10 cellular contexts compared by ENCODE assay signal in the genomic region with DNA sequence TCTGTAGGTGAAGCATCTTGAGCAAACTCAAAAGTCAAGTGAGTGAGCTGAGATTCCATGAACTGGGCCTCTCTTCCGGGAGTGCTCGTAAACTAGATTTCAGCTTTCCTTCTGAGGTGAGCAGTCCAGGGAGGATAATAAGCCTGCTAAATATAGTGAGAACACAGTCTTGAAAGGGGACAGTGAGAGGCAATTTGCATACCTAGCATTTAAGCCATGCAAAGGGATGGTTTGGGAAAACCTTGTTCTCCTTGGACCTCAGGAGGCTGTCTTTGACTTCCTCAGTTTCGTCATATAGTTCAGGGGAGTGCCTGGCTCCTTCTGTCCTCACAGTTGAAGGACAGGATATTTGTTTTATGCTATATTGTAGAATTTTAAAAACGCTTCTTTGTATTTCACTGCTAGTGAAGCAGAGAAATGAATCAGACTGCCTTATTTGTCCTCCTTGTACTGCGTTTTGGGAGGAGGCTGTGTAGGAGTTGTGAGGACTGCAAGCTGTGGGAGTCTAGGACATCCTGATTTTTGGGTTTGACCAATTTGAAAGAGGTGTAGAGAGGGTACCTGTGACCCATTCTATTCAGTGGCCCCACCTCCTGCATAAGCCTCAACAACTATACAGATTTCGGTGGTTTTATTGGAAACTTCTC. TPM values are rescaled to one million over a fixed set of nuclear protein-coding genes. Genes with fewer than 3 reads are reported as not detected.
DNase-seq lines count a peak whose midpoint lies in the region; ATAC-seq, FAIRE-seq and TF ChIP-seq lines count a peak whose summit lies in the region.
"Had no signal": no experiment of that assay in that cellular context is flagged by ENCODE, and none has a peak within 500 bp of the region (broad histone marks: within the 10 kb centered on the region; RNA-seq: fewer than 3 reads in every experiment).

No MANE protein-coding gene starts in this region.

- no peaks in the 10 kb centered on the region for H3K9me3 Mint-ChIP-seq in astrocyte (ENCODE audit: unreplicated experiment)
- no peaks in the 10 kb centered on the region for H3K9me3 Mint-ChIP-seq in nephron

- H3K27me3 Mint-ChIP-seq in astrocyte (ENCODE audit: low read depth, unreplicated experiment) (no peaks in the 10 kb centered on the region), nephron (ENCODE audit: low read depth) (peaks cover 25% of the 10 kb centered on the region)

- peaks cover 36% of the 10 kb centered on the region for H3K4me1 ChIP-seq in astrocyte (ENCODE audit: insufficient read depth, low read length)

- H3K27ac Mint-ChIP-seq in astrocyte (ENCODE audit: unreplicated experiment), result no peak overlapping the region
- H3K27ac Mint-ChIP-seq in nephron, result peak overlapping the region in 2 of 3 experiments; percentile 38 to 44

- FAIRE-seq in astrocyte (lab: Jason Lieb, UNC), result peak; percentile 5
- FAIRE-seq: kidney had no signal

- no peak for DNase-seq in GM06990 (ENCODE audit: extremely low read depth, insufficient read length)
- DNase-seq in astrocyte (ENCODE audit: low read depth), result no peak
- no peak for DNase-seq in Right ventricle myocardium inferior (ENCODE audit: missing footprints)
- DNase-seq in epidermal melanocyte (ENCODE audit: insufficient read length, low spot score), result no peak
- no peak for DNase-seq in stimulated activated CD4-positive, alpha-beta T cell treated with anti-CD3 and anti-CD28 coated beads, Interleukin-15, amount 100 ng/mL, for 24 hours
- DNase-seq: retina had no signal

- H3K9me3 ChIP-seq in astrocyte (ENCODE audit: insufficient read depth, low read depth, low read length), result no peaks in the 10 kb centered on the region

- no peaks in the 10 kb centered on the region for H3K27me3 ChIP-seq in GM06990 (replicated peaks; ENCODE audit: control insufficient read depth, insufficient read depth, low read length)
- H3K27me3 ChIP-seq in astrocyte (ENCODE audit: insufficient read depth, low read length), result no peaks in the 10 kb centered on the region

- no peaks in the 10 kb centered on the region for H3K36me3 Mint-ChIP-seq in astrocyte (ENCODE audit: low read depth, unreplicated experiment)
- H3K36me3 Mint-ChIP-seq in nephron (ENCODE audit: low read depth), result no peaks in the 10 kb centered on the region

- H2AFZ ChIP-seq in astrocyte (ENCODE audit: low read depth, low read length), result no peak overlapping the region

- H3K4me3 ChIP-seq in GM06990 (replicated peaks; ENCODE audit: low read depth, low read length) (peak overlapping the region; percentile 5; the same call in 1 of the 2 replicates), astrocyte (ENCODE audit: insufficient read depth, low read depth, low read length) (no peak overlapping the region)

- H3K36me3 ChIP-seq in GM06990 (ENCODE audit: control insufficient read depth, insufficient read depth, low read length) (no peaks in the 10 kb centered on the region), astrocyte (ENCODE audit: insufficient read depth, low read length) (no peaks in the 10 kb centered on the region)

- H4K20me1 ChIP-seq in astrocyte (ENCODE audit: insufficient read depth, low read length), result no peaks in the 10 kb centered on the region

- intact Hi-C loops in Right ventricle myocardium inferior (cut with DNase I), result no loop called here

- no peak for TF ChIP-seq CTCF in GM06990 (IDR thresholded peaks at IDR 0.05; ENCODE audit: insufficient read depth, low read length, poor library complexity, severe bottlenecking)
- TF ChIP-seq CTCF in astrocyte (IDR thresholded peaks at IDR 0.05; ENCODE audit: insufficient read depth, low read depth, low read length), result no peak
- TF ChIP-seq CTCF in nephron (IDR thresholded peaks at IDR 0.05; ENCODE audit: unreplicated experiment in 3 of 3), result no peak

- ATAC-seq in HG03196 (IDR thresholded peaks at IDR 0.05; ENCODE audit: unreplicated experiment), result peak; percentile 7
- ATAC-seq in Right ventricle myocardium inferior, result no peak
- ATAC-seq in HG03139 (IDR thresholded peaks at IDR 0.05; ENCODE audit: unreplicated experiment), result no peak

- H3K27ac ChIP-seq in astrocyte (ENCODE audit: low read depth, low read length), result peak overlapping the region; percentile 41

- H3K4me3 Mint-ChIP-seq in astrocyte (ENCODE audit: unreplicated experiment) (no peak overlapping the region), nephron (peak overlapping the region in 1 of 3 experiments; percentile 26)

- peaks cover 40% of the 10 kb centered on the region for H3K4me1 Mint-ChIP-seq in astrocyte (ENCODE audit: low read depth, unreplicated experiment)
- H3K4me1 Mint-ChIP-seq in nephron, result peaks cover 39% of the 10 kb centered on the region

- peak overlapping the region; percentile 63 for H3K4me2 ChIP-seq in astrocyte (ENCODE audit: low read length)

- no peaks in the 10 kb centered on the region for H3K79me2 ChIP-seq in astrocyte (ENCODE audit: insufficient read depth, low read length)

- no peak overlapping the region for H3K9ac ChIP-seq in astrocyte (ENCODE audit: low read length)

RNA-seq across cellular contexts. Expression of a gene that starts 11.7 kb away (rescaled TPM):
- total RNA-seq in astrocyte (4.1 and 7.2 TPM in 2 replicates), Right ventricle myocardium inferior (6.1 TPM)
